Comparison of ENCODE assay signal across 30 cellular contexts in the genomic region with DNA sequence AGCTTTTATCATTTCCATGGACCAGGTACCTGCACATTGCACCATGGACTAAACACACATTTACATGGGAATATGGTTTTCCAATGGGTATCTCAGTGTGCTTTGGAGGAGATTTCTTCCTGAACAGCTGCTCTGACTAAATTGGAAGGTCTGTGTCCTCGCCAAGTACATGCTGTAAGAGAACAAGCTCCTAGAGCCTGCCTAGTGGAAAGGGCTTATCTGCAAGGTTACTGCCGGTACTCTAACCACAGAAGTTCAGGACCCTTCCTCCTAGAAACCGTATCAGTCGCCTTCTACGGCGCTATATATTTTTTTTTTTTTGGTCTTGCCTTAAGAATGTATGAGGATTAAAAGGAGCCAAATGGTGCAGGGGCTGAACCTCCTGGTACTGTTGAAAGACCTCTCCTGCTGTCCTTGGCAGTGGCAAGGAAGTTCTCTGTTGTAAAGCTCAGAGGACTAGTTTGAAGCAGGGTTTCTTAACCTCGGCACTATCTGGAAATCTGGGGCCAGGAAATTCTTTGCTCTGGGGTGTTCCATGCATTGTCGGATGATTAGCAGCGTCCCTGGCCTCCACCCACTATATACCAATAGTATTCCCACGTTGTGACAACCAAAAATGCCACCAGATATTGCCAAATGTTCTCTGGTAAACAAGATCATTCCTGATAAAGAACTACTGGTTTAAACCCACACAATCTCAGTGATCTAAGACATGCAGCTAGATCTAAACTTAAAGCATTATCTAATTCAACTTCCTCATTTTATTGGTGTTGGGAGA.
A peak's percentile ranks its signal among the peaks of the same experiment; 100 is the strongest.
DNase-seq lines count a peak whose midpoint lies in the region; ATAC-seq and TF ChIP-seq lines count a peak whose summit lies in the region.
"Had no signal": no experiment of that assay in that cellular context is flagged by ENCODE, and none has a peak within 500 bp of the region (broad histone marks: within the 10 kb centered on the region; RNA-seq: fewer than 3 reads in every experiment).

No MANE protein-coding gene starts in this region.

- H3K79me2 ChIP-seq in Karpas-422 (ENCODE audit: low read length): no peaks in the 10 kb centered on the region

- H2AFZ ChIP-seq in Karpas-422 (ENCODE audit: low read length): no peak overlapping the region

- no peaks in the 10 kb centered on the region for H4K20me1 ChIP-seq in Karpas-422 (ENCODE audit: insufficient read depth, low read depth, low read length)

- H3K4me1 ChIP-seq in heart right ventricle: peaks cover 0 to 19% (median 9%) of the 10 kb centered on the region in 9 donors
- H3K4me1 ChIP-seq in aorta (ENCODE audit: control insufficient read depth in 1 of 2, insufficient read depth in 2 of 2, low read length in 2 of 2): no peaks in the 10 kb centered on the region
- H3K4me1 ChIP-seq in Karpas-422 (ENCODE audit: low read length): no peaks in the 10 kb centered on the region
- H3K4me1 ChIP-seq: ascending aorta, BE2C, esophagus squamous epithelium, Peyer's patch, transverse colon had no signal

- H3K9me2 ChIP-seq in Karpas-422 (replicated peaks; ENCODE audit: insufficient read depth, low read length): no peaks in the 10 kb centered on the region

- H3K4me3 ChIP-seq in heart right ventricle (no peak overlapping the region), aorta (ENCODE audit: low read length in 2 of 2) (no peak overlapping the region), Karpas-422 (ENCODE audit: low read length) (no peak overlapping the region)
- H3K4me3 ChIP-seq: ascending aorta, cardiac muscle cell, esophagus squamous epithelium, Peyer's patch, smooth muscle cell, stomach, transverse colon had no signal

- TF ChIP-seq CTCF in heart right ventricle (IDR thresholded peaks at IDR 0.05): no peak

- H3K9ac ChIP-seq in Karpas-422 (ENCODE audit: low read length): no peak overlapping the region

- peak; percentile 78 to 97 (median 86) for ATAC-seq in heart right ventricle
- no peak for ATAC-seq in GM18520 (IDR thresholded peaks at IDR 0.05; ENCODE audit: unreplicated experiment)
- ATAC-seq in aorta (ENCODE audit: low FRiP score): no peak
- ATAC-seq: activated CD8-positive, alpha-beta T cell treated with anti-CD3 and anti-CD28 coated beads, Interleukin-2, amount 10 ng/mL, durations not matched to agents 7 days and 5 days; HCT116 had no signal

- peak overlapping the region in 5 of 10 donors; percentile 25 to 59 (median 42) for H3K27ac ChIP-seq in heart right ventricle
- no peak overlapping the region for H3K27ac ChIP-seq in substantia nigra (ENCODE audit: low read depth, low read length, poor library complexity, severe bottlenecking)
- H3K27ac ChIP-seq in aorta (ENCODE audit: low read depth in 1 of 2, low read length in 2 of 2): no peak overlapping the region
- H3K27ac ChIP-seq in Karpas-422 (ENCODE audit: low read length): no peak overlapping the region
- H3K27ac ChIP-seq: ascending aorta, cardiac muscle cell, esophagus squamous epithelium, Peyer's patch, stomach, transverse colon had no signal

- no peak overlapping the region for H3K4me2 ChIP-seq in Karpas-422 (ENCODE audit: low read depth, low read length, poor library complexity, severe bottlenecking)
- H3K4me2 ChIP-seq: smooth muscle cell had no signal

- no peaks in the 10 kb centered on the region for H3K9me3 ChIP-seq in heart right ventricle
- no peaks in the 10 kb centered on the region for H3K9me3 ChIP-seq in aorta (ENCODE audit: control insufficient read depth, low read length)
- H3K9me3 ChIP-seq in Karpas-422 (ENCODE audit: low read length): no peaks in the 10 kb centered on the region
- H3K9me3 ChIP-seq: ascending aorta, BE2C, esophagus squamous epithelium, Peyer's patch, stomach, transverse colon had no signal

- H3K36me3 ChIP-seq in heart right ventricle (no peaks in the 10 kb centered on the region), aorta (ENCODE audit: control insufficient read depth in 1 of 2, insufficient read depth in 2 of 2, low read length in 1 of 2) (no peaks in the 10 kb centered on the region), Karpas-422 (ENCODE audit: insufficient read depth, low read length) (no peaks in the 10 kb centered on the region)
- H3K36me3 ChIP-seq: ascending aorta, BE2C, cardiac muscle cell, esophagus squamous epithelium, Peyer's patch, stomach, transverse colon had no signal

- 42 to 53% methylated on average over 10 of the region's 10 CpGs for WGBS in heart right ventricle, 2 donors
- WGBS in aorta, 2 donors: 44 to 52% methylated on average over 10 of the region's 10 CpGs

- DNase-seq in Ammon's horn (ENCODE audit: low spot score) (peak; percentile 53), MV-4-11 (lab: John Stamatoyannopoulos, UW) (peak; percentile 36), heart right ventricle (no peak), middle frontal gyrus (ENCODE audit: extremely low spot score, low spot score) (peak; percentile 16), substantia nigra (lab: John Stamatoyannopoulos, UW) (no peak), aorta (no peak), Karpas-422 (no peak)
- DNase-seq: activated CD8-positive, alpha-beta T cell treated with anti-CD3 and anti-CD28 coated beads, Interleukin-2, amount 10 ng/mL, durations not matched to agents 7 days and 5 days; activated effector memory CD4-positive, alpha-beta T cell treated with anti-CD3 and anti-CD28 coated beads, Interleukin-2, amount 50 U/mL, for 16 hours; activated naive CD8-positive, alpha-beta T cell treated with anti-CD3 and anti-CD28 coated beads for 36 hours; activated T-cell treated with anti-CD3 and anti-CD28 coated beads, Interleukin-2, amount 50 U/mL, for 1 hour; BE2C; esophagus squamous epithelium; foreskin melanocyte; natural killer cell; NCI-H1092 treated with DMSO at 0.1 percent for 48 hours; NCI-H187 treated with DMSO at 0.1 percent for 48 hours; NCI-H524 treated with DMSO at 0.1 percent for 48 hours; NK-92 treated with Interleukin-12 subunit alpha and Interleukin-12 subunit beta, amount 100 ng/mL, for 24 hours; occipital lobe; Peyer's patch; stimulated activated CD4-positive, alpha-beta T cell treated with anti-CD3 and anti-CD28 coated beads, Interleukin-1b, Interleukin-23, amount 100 ng/mL, for 48 hours; stimulated activated CD8-positive, alpha-beta memory T cell treated with anti-CD3 and anti-CD28 coated beads, Interleukin-4, amount 100 ng/mL, for 48 hours; stomach; transverse colon had no signal

- no peaks in the 10 kb centered on the region for H3K27me3 ChIP-seq in heart right ventricle
- H3K27me3 ChIP-seq in aorta (ENCODE audit: control insufficient read depth in 1 of 2, insufficient read depth in 2 of 2, low read length in 1 of 2): no peaks in the 10 kb centered on the region
- no peaks in the 10 kb centered on the region for H3K27me3 ChIP-seq in Karpas-422 (ENCODE audit: low read length)
- H3K27me3 ChIP-seq: ascending aorta, BE2C, cardiac muscle cell, Peyer's patch, transverse colon had no signal

- intact Hi-C loops in heart right ventricle (cut with DNase I) (no loop called here), aorta (cut with DNase I) (no loop called here)

Comparison
In these comparisons a context has a peak if more than half of its experiments do, and no peak if none do; other contexts are left out.
1. DNase-seq: peak in Ammon's horn (single experiment), MV-4-11 (single experiment) and middle frontal gyrus (single experiment); none in heart right ventricle (0 of 2), substantia nigra (0 of 49), aorta (0 of 2) and Karpas-422 (single experiment).
2. ATAC-seq: peak in heart right ventricle (8 of 8); none in GM18520 (single experiment) and aorta (single experiment).